Comparison of ENCODE assay signal across 1 cellular context in the genomic region with DNA sequence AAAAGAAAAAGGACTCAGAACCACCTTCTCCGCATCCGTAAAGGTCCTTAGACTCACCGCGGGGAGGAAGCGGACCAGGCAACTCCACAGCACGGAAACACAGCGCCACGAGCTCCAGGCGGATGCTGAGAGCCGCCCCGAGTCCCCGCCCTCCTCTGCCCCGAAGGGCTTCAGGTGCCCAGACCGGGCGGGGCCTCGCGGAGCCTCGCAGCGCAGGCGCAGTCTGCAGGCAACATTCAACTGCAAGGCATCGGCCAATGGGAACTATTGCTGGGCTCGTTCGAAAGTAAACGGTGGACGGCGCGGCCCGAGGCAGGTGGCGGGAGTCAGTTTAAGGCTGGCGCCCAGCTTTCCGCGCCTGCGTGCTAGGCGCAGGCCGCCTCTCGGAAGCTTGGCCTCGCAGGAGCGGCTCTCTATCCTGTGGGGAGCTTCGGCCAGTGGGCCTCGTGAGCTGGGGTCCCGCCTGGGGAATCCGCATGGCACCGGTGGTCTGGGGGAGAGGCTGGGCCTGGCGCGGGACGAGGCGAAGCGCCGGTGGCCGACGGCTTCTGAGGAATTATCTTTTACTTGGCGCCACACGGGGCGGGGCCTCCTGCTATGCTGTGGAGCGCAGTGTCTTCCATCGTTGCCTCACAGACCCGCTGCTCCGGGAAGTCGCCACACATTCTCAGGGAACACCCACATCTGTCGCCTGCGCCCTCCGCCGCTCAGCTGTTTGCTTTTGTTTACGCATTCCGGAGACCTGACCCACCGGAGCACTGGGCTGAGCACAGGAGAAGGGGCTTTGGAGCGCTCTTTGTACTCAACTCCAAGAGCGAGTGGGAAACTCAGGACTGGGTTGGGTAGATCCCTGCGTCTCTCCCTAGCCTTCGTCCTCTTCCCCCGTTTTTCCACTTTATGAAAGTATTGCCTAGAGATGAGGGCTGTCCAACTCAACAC.
A peak's percentile ranks its signal among the peaks of the same experiment; 100 is the strongest.
TF ChIP-seq lines count a peak whose summit lies in the region.

A gene with protein sequence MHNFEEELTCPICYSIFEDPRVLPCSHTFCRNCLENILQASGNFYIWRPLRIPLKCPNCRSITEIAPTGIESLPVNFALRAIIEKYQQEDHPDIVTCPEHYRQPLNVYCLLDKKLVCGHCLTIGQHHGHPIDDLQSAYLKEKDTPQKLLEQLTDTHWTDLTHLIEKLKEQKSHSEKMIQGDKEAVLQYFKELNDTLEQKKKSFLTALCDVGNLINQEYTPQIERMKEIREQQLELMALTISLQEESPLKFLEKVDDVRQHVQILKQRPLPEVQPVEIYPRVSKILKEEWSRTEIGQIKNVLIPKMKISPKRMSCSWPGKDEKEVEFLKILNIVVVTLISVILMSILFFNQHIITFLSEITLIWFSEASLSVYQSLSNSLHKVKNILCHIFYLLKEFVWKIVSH (minus strand): TSS at position 127 of the 939 bp plus-strand sequence. CDS start 10,603 bp downstream, outside the sequence.

TF ChIP-seq in K562, 482 proteins besides CTCF, POLR2A, EP300 and RAD21 (continued from another document):
- TF ChIP-seq, protein P1, sequence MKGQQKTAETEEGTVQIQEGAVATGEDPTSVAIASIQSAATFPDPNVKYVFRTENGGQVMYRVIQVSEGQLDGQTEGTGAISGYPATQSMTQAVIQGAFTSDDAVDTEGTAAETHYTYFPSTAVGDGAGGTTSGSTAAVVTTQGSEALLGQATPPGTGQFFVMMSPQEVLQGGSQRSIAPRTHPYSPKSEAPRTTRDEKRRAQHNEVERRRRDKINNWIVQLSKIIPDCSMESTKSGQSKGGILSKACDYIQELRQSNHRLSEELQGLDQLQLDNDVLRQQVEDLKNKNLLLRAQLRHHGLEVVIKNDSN (CRISPR knock-in tag; IDR thresholded peaks at IDR 0.05), result peak; percentile 38; the same call in 1 of the 2 replicates
- TF ChIP-seq, protein P2, sequence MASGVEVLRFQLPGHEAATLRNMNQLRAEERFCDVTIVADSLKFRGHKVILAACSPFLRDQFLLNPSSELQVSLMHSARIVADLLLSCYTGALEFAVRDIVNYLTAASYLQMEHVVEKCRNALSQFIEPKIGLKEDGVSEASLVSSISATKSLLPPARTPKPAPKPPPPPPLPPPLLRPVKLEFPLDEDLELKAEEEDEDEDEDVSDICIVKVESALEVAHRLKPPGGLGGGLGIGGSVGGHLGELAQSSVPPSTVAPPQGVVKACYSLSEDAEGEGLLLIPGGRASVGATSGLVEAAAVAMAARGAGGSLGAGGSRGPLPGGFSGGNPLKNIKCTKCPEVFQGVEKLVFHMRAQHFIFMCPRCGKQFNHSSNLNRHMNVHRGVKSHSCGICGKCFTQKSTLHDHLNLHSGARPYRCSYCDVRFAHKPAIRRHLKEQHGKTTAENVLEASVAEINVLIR (CRISPR knock-in tag; IDR thresholded peaks at IDR 0.05), result 0 out of 2 replicates have a peak, but pooled peaks have one; percentile 5
- no peak for TF ChIP-seq GTF2A2 (tag; IDR thresholded peaks at IDR 0.05)
- TF ChIP-seq, protein P3, sequence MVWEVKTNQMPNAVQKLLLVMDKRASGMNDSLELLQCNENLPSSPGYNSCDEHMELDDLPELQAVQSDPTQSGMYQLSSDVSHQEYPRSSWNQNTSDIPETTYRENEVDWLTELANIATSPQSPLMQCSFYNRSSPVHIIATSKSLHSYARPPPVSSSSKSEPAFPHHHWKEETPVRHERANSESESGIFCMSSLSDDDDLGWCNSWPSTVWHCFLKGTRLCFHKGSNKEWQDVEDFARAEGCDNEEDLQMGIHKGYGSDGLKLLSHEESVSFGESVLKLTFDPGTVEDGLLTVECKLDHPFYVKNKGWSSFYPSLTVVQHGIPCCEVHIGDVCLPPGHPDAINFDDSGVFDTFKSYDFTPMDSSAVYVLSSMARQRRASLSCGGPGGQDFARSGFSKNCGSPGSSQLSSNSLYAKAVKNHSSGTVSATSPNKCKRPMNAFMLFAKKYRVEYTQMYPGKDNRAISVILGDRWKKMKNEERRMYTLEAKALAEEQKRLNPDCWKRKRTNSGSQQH (CRISPR knock-in tag; IDR thresholded peaks at IDR 0.05), result 0 out of 2 replicates have a peak, but pooled peaks have one; percentile 49
